9 cellular contexts compared by ENCODE assay signal in genomic region chr19:42092350-42092749, GRCh38. TPM values are rescaled to one million over a fixed set of nuclear protein-coding genes. Genes with fewer than 3 reads are reported as not detected.
DNase-seq lines count a peak whose midpoint lies in the region; ATAC-seq and TF ChIP-seq lines count a peak whose summit lies in the region.
"Had no signal": no experiment of that assay in that cellular context is flagged by ENCODE, and none has a peak within 500 bp of the region (broad histone marks: within the 10 kb centered on the region; RNA-seq: fewer than 3 reads in every experiment).

No MANE protein-coding gene starts in this region.

- peak; percentile 17 to 45 for DNase-seq in AML-193 (lab: John Stamatoyannopoulos, UW)
- peak; percentile 88 for DNase-seq in H7
- DNase-seq in activated naive CD4-positive, alpha-beta T cell treated with anti-CD3 and anti-CD28 coated beads, Interleukin-2, amount 50 U/mL, for 16 hours = peak; percentile 46
- DNase-seq in left colon = peak; percentile 47 to 61
- no peak for DNase-seq in NOMO-1 (lab: John Stamatoyannopoulos, UW; ENCODE audit: unreplicated experiment in 2 of 2)
- DNase-seq in hippocampal formation (lab: John Stamatoyannopoulos, UW) = no peak
- DNase-seq in caudate nucleus (lab: John Stamatoyannopoulos, UW) = no peak

- H3K79me2 ChIP-seq in OCI-LY1 (ENCODE audit: insufficient read depth, low read length) = no peaks in the 10 kb centered on the region

- ATAC-seq in left colon = peak; percentile 78

- peak; percentile 83 for TF ChIP-seq CTCF in OCI-LY1 (IDR thresholded peaks at IDR 0.05; ENCODE audit: low read length)

- H4K20me1 ChIP-seq in OCI-LY1 (ENCODE audit: insufficient read depth, low read length) = no peaks in the 10 kb centered on the region

- H3K4me3 ChIP-seq in H7 (ENCODE audit: insufficient read depth, low read depth, low read length) (no peak overlapping the region), OCI-LY1 (ENCODE audit: low read depth, low read length, poor library complexity, severe bottlenecking) (no peak overlapping the region)
- H3K4me3 ChIP-seq: HAP-1 had no signal

- no peaks in the 10 kb centered on the region for H3K9me3 ChIP-seq in OCI-LY1 (ENCODE audit: low read length)
- H3K9me3 ChIP-seq: HAP-1 had no signal

- H3K4me1 ChIP-seq in OCI-LY1 (ENCODE audit: insufficient read depth, low read length, severe bottlenecking) = peaks cover 20% of the 10 kb centered on the region
- H3K4me1 ChIP-seq: HAP-1 had no signal

- H3K27me3 ChIP-seq in H7 (ENCODE audit: control insufficient read depth, insufficient read depth, low read length) = no peaks in the 10 kb centered on the region; the same call in 1 of the 2 replicates
- no peaks in the 10 kb centered on the region for H3K27me3 ChIP-seq in OCI-LY1 (ENCODE audit: insufficient read depth, low read length)

- intact Hi-C loops in left colon (cut with DNase I, micrococcal nuclease) = no loop called here

- no peak overlapping the region for H3K9ac ChIP-seq in OCI-LY1 (ENCODE audit: low read length)

- H2AFZ ChIP-seq in OCI-LY1 (ENCODE audit: low read length) = no peak overlapping the region

- H3F3A ChIP-seq in OCI-LY1 (ENCODE audit: insufficient read depth, low read length) = no peaks in the 10 kb centered on the region

- no peak overlapping the region for H3K4me2 ChIP-seq in OCI-LY1 (ENCODE audit: low read length)

- H3K36me3 ChIP-seq in H7 (replicated peaks; ENCODE audit: control insufficient read depth, insufficient read depth, low read length) = no peaks in the 10 kb centered on the region
- H3K36me3 ChIP-seq in OCI-LY1 (ENCODE audit: insufficient read depth, low read length) = peaks cover 28% of the 10 kb centered on the region; the same call in 1 of the 2 replicates
- H3K36me3 ChIP-seq: HAP-1 had no signal

- no peak overlapping the region for H3K27ac ChIP-seq in OCI-LY1 (ENCODE audit: low read depth, low read length, poor library complexity, severe bottlenecking)
- H3K27ac ChIP-seq in caudate nucleus (ENCODE audit: low read depth, low read length) = no peak overlapping the region

- no peaks in the 10 kb centered on the region for H3K9me2 ChIP-seq in OCI-LY1 (ENCODE audit: low read depth, low read length)

RNA-seq across cellular contexts. Expression of gene ZNF574, which starts 16.4 kb away (rescaled TPM):
- total RNA-seq in H7 (2014; rRNA removed; shearing (Covaris generic)) = 44.0 and 45.4 TPM in 2 replicates
- total RNA-seq in left colon = 10 to 100 TPM; 11.0 to 14.0 TPM

RNA-seq across cellular contexts. Expression of gene GRIK5, which starts 22.3 kb away (rescaled TPM):
- 15.7 and 16.4 TPM in 2 replicates for total RNA-seq in H7 (2014; rRNA removed; shearing (Covaris generic))
- total RNA-seq in left colon = 1 to 10 TPM; 1.0 to 2.6 TPM

RNA-seq across cellular contexts. Expression of gene POU2F2, which starts 39.9 kb away (rescaled TPM):
- 0.90 and 2.4 TPM in 2 replicates for total RNA-seq in H7 (2014; rRNA removed; shearing (Covaris generic))
- total RNA-seq in left colon = 1 to 10 TPM; 1.5 to 3.8 TPM

Comparison
In these comparisons a context has a peak if more than half of its experiments do, and no peak if none do; other contexts are left out.
1. DNase-seq: peak in AML-193 (2 of 2), H7 (single experiment), activated naive CD4-positive, alpha-beta T cell treated with anti-CD3 and anti-CD28 coated beads, Interleukin-2, amount 50 U/mL, for 16 hours (single experiment) and left colon (2 of 2); none in NOMO-1 (0 of 2), hippocampal formation (0 of 2) and caudate nucleus (0 of 61).